In genomic region chr1:171739646-171740045, GRCh38 we compare ENCODE assay signal across 11 cellular contexts. TPM values are rescaled to one million over a fixed set of nuclear protein-coding genes. Genes with fewer than 3 reads are reported as not detected.
A peak's percentile ranks its signal among the peaks of the same experiment; 100 is the strongest.
DNase-seq lines count a peak whose midpoint lies in the region; ATAC-seq and TF ChIP-seq lines count a peak whose summit lies in the region.
"Had no signal": no experiment of that assay in that cellular context is flagged by ENCODE, and none has a peak within 500 bp of the region (broad histone marks: within the 10 kb centered on the region; RNA-seq: fewer than 3 reads in every experiment).

No MANE protein-coding gene starts in this region.

- H3K4me3 Mint-ChIP-seq in activated T-cell treated with anti-CD3 and anti-CD28 coated beads, Interleukin-2, amount 50 U/mL, for 72 hours = peak overlapping the region; percentile 99
- H3K4me3 Mint-ChIP-seq in activated CD4-positive, alpha-beta memory T cell treated with anti-CD3 and anti-CD28 coated beads for 36 hours = peak overlapping the region; percentile 99
- H3K4me3 Mint-ChIP-seq in stimulated activated effector memory CD8-positive, alpha-beta T cell treated with anti-CD3 and anti-CD28 coated beads, Interleukin-12 subunit alpha, Interleukin-12 subunit beta, amount 100 ng/mL, for 72 hours = peak overlapping the region; percentile 94

- H3K4me3 ChIP-seq in epithelial cell of esophagus (ENCODE audit: low read length) = no peak overlapping the region
- H3K4me3 ChIP-seq: thyroid gland had no signal

- no peak for TF ChIP-seq CTCF in epithelial cell of esophagus (IDR thresholded peaks at IDR 0.05; ENCODE audit: insufficient read depth, low read depth, low read length, missing control alignments)

- intact Hi-C loops in activated CD4-positive, alpha-beta memory T cell treated with anti-CD3 and anti-CD28 coated beads for 36 hours (cut with micrococcal nuclease) = loop anchor here (5.0 to 10.0 kb wide), 5 partner anchors 103 to 1945 kb away; partner anchors contain the start of genes DNM3, METTL18, SCYL3 and SUCO

- H3K36me3 Mint-ChIP-seq in activated T-cell treated with anti-CD3 and anti-CD28 coated beads, Interleukin-2, amount 50 U/mL, for 72 hours (ENCODE audit: insufficient read depth in 2 of 2) = peaks cover 13% of the 10 kb centered on the region in 2 donors
- H3K36me3 Mint-ChIP-seq in activated CD4-positive, alpha-beta memory T cell treated with anti-CD3 and anti-CD28 coated beads for 36 hours = peaks cover 13% of the 10 kb centered on the region
- peaks cover 48% of the 10 kb centered on the region for H3K36me3 Mint-ChIP-seq in stimulated activated effector memory CD8-positive, alpha-beta T cell treated with anti-CD3 and anti-CD28 coated beads, Interleukin-12 subunit alpha, Interleukin-12 subunit beta, amount 100 ng/mL, for 72 hours

- ATAC-seq in activated T-cell treated with anti-CD3 and anti-CD28 coated beads, Interleukin-2, amount 50 U/mL, for 72 hours (replicated peaks in 1 of 2) = no peak
- ATAC-seq in stimulated activated effector memory CD8-positive, alpha-beta T cell treated with anti-CD3 and anti-CD28 coated beads, Interleukin-12 subunit alpha, Interleukin-12 subunit beta, amount 100 ng/mL, for 72 hours = no peak
- ATAC-seq in HG02840 (IDR thresholded peaks at IDR 0.05; ENCODE audit: low FRiP score, unreplicated experiment) (no peak), GM18861 (IDR thresholded peaks at IDR 0.05; ENCODE audit: unreplicated experiment) (no peak)
- ATAC-seq: left lobe of liver had no signal

- no peaks in the 10 kb centered on the region for H3K9me3 Mint-ChIP-seq in activated T-cell treated with anti-CD3 and anti-CD28 coated beads, Interleukin-2, amount 50 U/mL, for 72 hours
- no peaks in the 10 kb centered on the region for H3K9me3 Mint-ChIP-seq in activated CD4-positive, alpha-beta memory T cell treated with anti-CD3 and anti-CD28 coated beads for 36 hours
- no peaks in the 10 kb centered on the region for H3K9me3 Mint-ChIP-seq in stimulated activated effector memory CD8-positive, alpha-beta T cell treated with anti-CD3 and anti-CD28 coated beads, Interleukin-12 subunit alpha, Interleukin-12 subunit beta, amount 100 ng/mL, for 72 hours

- CTCF ChIA-PET in activated CD4-positive, alpha-beta memory T cell treated with anti-CD3 and anti-CD28 coated beads for 36 hours (lab: Charles Lee) = interaction anchor here (0.7 to 1.5 kb wide), 4 partner anchors 35 to 247 kb away, joined by 3 to 9 read pairs (median 3); no protein-coding TSS in a partner anchor

- peaks cover 54% of the 10 kb centered on the region for H3K4me1 Mint-ChIP-seq in activated T-cell treated with anti-CD3 and anti-CD28 coated beads, Interleukin-2, amount 50 U/mL, for 72 hours (ENCODE audit: low read depth)
- peaks cover 50% of the 10 kb centered on the region for H3K4me1 Mint-ChIP-seq in activated CD4-positive, alpha-beta memory T cell treated with anti-CD3 and anti-CD28 coated beads for 36 hours (ENCODE audit: low read depth)
- peaks cover 40% of the 10 kb centered on the region for H3K4me1 Mint-ChIP-seq in stimulated activated effector memory CD8-positive, alpha-beta T cell treated with anti-CD3 and anti-CD28 coated beads, Interleukin-12 subunit alpha, Interleukin-12 subunit beta, amount 100 ng/mL, for 72 hours

- no peak for DNase-seq in activated T-cell treated with anti-CD3 and anti-CD28 coated beads, Interleukin-2, amount 50 U/mL, for 72 hours
- DNase-seq in activated T-cell treated with anti-CD3 and anti-CD28 coated beads, Interleukin-2, amount 50 U/mL, for 48 hours = no peak
- DNase-seq in activated CD4-positive, alpha-beta memory T cell treated with anti-CD3 and anti-CD28 coated beads for 36 hours = no peak
- peak; percentile 16 for DNase-seq in epithelial cell of esophagus (ENCODE audit: low read depth)
- no peak for DNase-seq in stimulated activated effector memory CD8-positive, alpha-beta T cell treated with anti-CD3 and anti-CD28 coated beads, Interleukin-12 subunit alpha, Interleukin-12 subunit beta, amount 100 ng/mL, for 72 hours (ENCODE audit: low spot score in 2 of 2)
- DNase-seq in NCI-H774 (lab: John Stamatoyannopoulos, UW) = no peak
- DNase-seq: BE2C, thyroid gland had no signal

- H3K27me3 Mint-ChIP-seq in activated T-cell treated with anti-CD3 and anti-CD28 coated beads, Interleukin-2, amount 50 U/mL, for 72 hours (ENCODE audit: low read depth) = no peaks in the 10 kb centered on the region
- no peaks in the 10 kb centered on the region for H3K27me3 Mint-ChIP-seq in activated CD4-positive, alpha-beta memory T cell treated with anti-CD3 and anti-CD28 coated beads for 36 hours

- H3K27ac Mint-ChIP-seq in activated T-cell treated with anti-CD3 and anti-CD28 coated beads, Interleukin-2, amount 50 U/mL, for 72 hours = peak overlapping the region; percentile 91
- H3K27ac Mint-ChIP-seq in activated CD4-positive, alpha-beta memory T cell treated with anti-CD3 and anti-CD28 coated beads for 36 hours = peak overlapping the region; percentile 85
- H3K27ac Mint-ChIP-seq in stimulated activated effector memory CD8-positive, alpha-beta T cell treated with anti-CD3 and anti-CD28 coated beads, Interleukin-12 subunit alpha, Interleukin-12 subunit beta, amount 100 ng/mL, for 72 hours = peak overlapping the region; percentile 68

- POLR2A ChIA-PET in activated CD4-positive, alpha-beta memory T cell treated with anti-CD3 and anti-CD28 coated beads for 36 hours (lab: Charles Lee) = interaction anchor here (0.6 kb wide), 1 partner anchor 10 kb away, joined by 3 read pairs; no protein-coding TSS in a partner anchor

RNA-seq across cellular contexts. Expression of gene VAMP4, which starts 2.2 kb away (rescaled TPM):
- total RNA-seq in activated T-cell treated with anti-CD3 and anti-CD28 coated beads, Interleukin-2, amount 50 U/mL, for 72 hours = 10 to 100 TPM; 18.9 to 19.2 TPM
- total RNA-seq in activated CD4-positive, alpha-beta memory T cell treated with anti-CD3 and anti-CD28 coated beads for 36 hours = 10 to 100 TPM; 13.2 to 14.2 TPM

RNA-seq across cellular contexts. Expression of gene METTL13, which starts 41.8 kb away (rescaled TPM):
- 10 to 100 TPM; 38.0 to 46.4 TPM for total RNA-seq in activated T-cell treated with anti-CD3 and anti-CD28 coated beads, Interleukin-2, amount 50 U/mL, for 72 hours
- total RNA-seq in activated CD4-positive, alpha-beta memory T cell treated with anti-CD3 and anti-CD28 coated beads for 36 hours = 10 to 100 TPM; 45.6 to 49.8 TPM
